ENCODE assay signal across 1 cellular context in genomic region chr15:72685925-72686794, GRCh38.
TF ChIP-seq lines count a peak whose summit lies in the region.

BBS4 (plus strand) TSS chr15:72686207; CDS start chr15:72686228, 21 bp downstream.
HIGD2B (minus strand) TSS chr15:72686182; CDS start chr15:72676374, 9,808 bp downstream.

TF ChIP-seq in HepG2, 621 proteins besides CTCF, POLR2A, EP300 and RAD21 (continued from another document):
- TF ChIP-seq CSRNP1 (CRISPR knock-in tag; IDR thresholded peaks at IDR 0.05), result 0 out of 2 replicates have a peak, but pooled peaks have one; percentile 41
- TF ChIP-seq EEA1 (CRISPR knock-in tag; IDR thresholded peaks at IDR 0.05; ENCODE audit: borderline replicate concordance), result no peak
- peak; percentile 90 for TF ChIP-seq ZNF670 (CRISPR knock-in tag; IDR thresholded peaks at IDR 0.05; ENCODE audit: borderline replicate concordance)
- TF ChIP-seq PCBP1 (IDR thresholded peaks at IDR 0.05; ENCODE audit: borderline replicate concordance, low read depth, low read length), result 0 out of 2 replicates have a peak, but pooled peaks have one; percentile 70
- 0 out of 2 replicates have a peak, but pooled peaks have one; percentile 26 for TF ChIP-seq HNRNPL (IDR thresholded peaks at IDR 0.05; ENCODE audit: low read depth, low read length)
- TF ChIP-seq ELF3 (CRISPR knock-in tag; IDR thresholded peaks at IDR 0.05), result peak; percentile 80
- TF ChIP-seq YEATS2 (CRISPR knock-in tag; IDR thresholded peaks at IDR 0.05; ENCODE audit: borderline replicate concordance), result no peak
- TF ChIP-seq ZNF83 (CRISPR knock-in tag; IDR thresholded peaks at IDR 0.05; ENCODE audit: borderline replicate concordance), result no peak
- TF ChIP-seq PHF5A (CRISPR knock-in tag; IDR thresholded peaks at IDR 0.05; ENCODE audit: low read depth, unreplicated experiment), result peak; percentile 75
- 0 out of 2 replicates have a peak, but pooled peaks have one; percentile 12 for TF ChIP-seq KLF6 (CRISPR knock-in tag; IDR thresholded peaks at IDR 0.05)
- TF ChIP-seq ZSCAN31 (CRISPR knock-in tag; IDR thresholded peaks at IDR 0.05; ENCODE audit: low read depth), result peak; percentile 75; the same call in 1 of the 2 replicates
- peak; percentile 49 for TF ChIP-seq SKI (IDR thresholded peaks at IDR 0.05; ENCODE audit: partially characterized antibody)
- 0 out of 2 replicates have a peak, but pooled peaks have one; percentile 73 for TF ChIP-seq ZFP36L1 (CRISPR knock-in tag; IDR thresholded peaks at IDR 0.05)
- no peak for TF ChIP-seq ZNF12 (CRISPR knock-in tag; IDR thresholded peaks at IDR 0.05)
- TF ChIP-seq SMAD1 (CRISPR knock-in tag; IDR thresholded peaks at IDR 0.05; ENCODE audit: borderline replicate concordance, low read depth), result 0 out of 2 replicates have a peak, but pooled peaks have one; percentile 30
- TF ChIP-seq ZNF788 (CRISPR knock-in tag; IDR thresholded peaks at IDR 0.05; ENCODE audit: borderline replicate concordance), result 0 out of 2 replicates have a peak, but pooled peaks have one; percentile 27
- peak; percentile 86 for TF ChIP-seq POLR2G (IDR thresholded peaks at IDR 0.05; ENCODE audit: low read depth, low read length)
- peak; percentile 20; the same call in 1 of the 2 replicates for TF ChIP-seq ZNF331 (CRISPR knock-in tag; IDR thresholded peaks at IDR 0.05)
- TF ChIP-seq GFI1 (CRISPR knock-in tag; IDR thresholded peaks at IDR 0.05; ENCODE audit: borderline replicate concordance), result no peak
- TF ChIP-seq CBFB (CRISPR knock-in tag; IDR thresholded peaks at IDR 0.05), result no peak
- 0 out of 2 replicates have a peak, but pooled peaks have one; percentile 25 for TF ChIP-seq SP5 (CRISPR knock-in tag; IDR thresholded peaks at IDR 0.05; ENCODE audit: borderline replicate concordance, low read depth)
- TF ChIP-seq THYN1 (CRISPR knock-in tag; IDR thresholded peaks at IDR 0.05; ENCODE audit: borderline replicate concordance, low read depth), result no peak
- TF ChIP-seq BORCS8-MEF2B (CRISPR knock-in tag; IDR thresholded peaks at IDR 0.05), result no peak
- TF ChIP-seq ARID2 (CRISPR knock-in tag; IDR thresholded peaks at IDR 0.05; ENCODE audit: borderline replicate concordance), result no peak
- TF ChIP-seq MAFK (conservative IDR thresholded peaks at IDR 0.05 in 1 of 2, IDR thresholded peaks at IDR 0.05 in 1 of 2; ENCODE audit: low read length in 2 of 2), result no peak
- TF ChIP-seq ZFY (CRISPR knock-in tag; IDR thresholded peaks at IDR 0.05), result peak; percentile 79
- peak; percentile 45; the same call in 1 of the 2 replicates for TF ChIP-seq NFKB2 (CRISPR knock-in tag; IDR thresholded peaks at IDR 0.05; ENCODE audit: borderline replicate concordance)
- 0 out of 2 replicates have a peak, but pooled peaks have one; percentile 15 for TF ChIP-seq ZNF343 (CRISPR knock-in tag; IDR thresholded peaks at IDR 0.05)
- TF ChIP-seq ZNF776 (CRISPR knock-in tag; IDR thresholded peaks at IDR 0.05), result peak; percentile 97
- peak; percentile 72 for TF ChIP-seq ZNF317 (CRISPR knock-in tag; IDR thresholded peaks at IDR 0.05)
- peak; percentile 81 for TF ChIP-seq ATF1 (CRISPR knock-in tag; IDR thresholded peaks at IDR 0.05)
- TF ChIP-seq MTERF4 (CRISPR knock-in tag; IDR thresholded peaks at IDR 0.05), result peak; percentile 4; the same call in 1 of the 2 replicates
- TF ChIP-seq NFE2L1 (CRISPR knock-in tag; IDR thresholded peaks at IDR 0.05; ENCODE audit: borderline replicate concordance), result no peak
- TF ChIP-seq ZSCAN30 (CRISPR knock-in tag; IDR thresholded peaks at IDR 0.05), result no peak
- no peak for TF ChIP-seq ZNF777 (CRISPR knock-in tag; IDR thresholded peaks at IDR 0.05)
- peak; percentile 86; the same call in 1 of the 2 replicates for TF ChIP-seq ZSCAN29 (CRISPR knock-in tag; conservative IDR thresholded peaks at IDR 0.05)
- no peak for TF ChIP-seq E2F1 (CRISPR knock-in tag; IDR thresholded peaks at IDR 0.05)
- no peak for TF ChIP-seq NR0B2 (CRISPR knock-in tag; IDR thresholded peaks at IDR 0.05)
